1 cellular context compared by ENCODE assay signal in genomic region chr10:34762156-34762555, GRCh38.
TF ChIP-seq lines count a peak whose summit lies in the region.

No MANE protein-coding gene starts in this region.

TF ChIP-seq in K562, 482 proteins besides CTCF, POLR2A, EP300 and RAD21:
- TF ChIP-seq ZNF3 (CRISPR knock-in tag; IDR thresholded peaks at IDR 0.05) (no peak), ZNF121 (CRISPR knock-in tag; conservative IDR thresholded peaks at IDR 0.05) (0 out of 2 replicates have a peak, but pooled peaks have one; percentile 16), DMBX1 (CRISPR knock-in tag; IDR thresholded peaks at IDR 0.05; ENCODE audit: borderline replicate concordance) (no peak)
